20 cellular contexts compared by ENCODE assay signal in the genomic region with DNA sequence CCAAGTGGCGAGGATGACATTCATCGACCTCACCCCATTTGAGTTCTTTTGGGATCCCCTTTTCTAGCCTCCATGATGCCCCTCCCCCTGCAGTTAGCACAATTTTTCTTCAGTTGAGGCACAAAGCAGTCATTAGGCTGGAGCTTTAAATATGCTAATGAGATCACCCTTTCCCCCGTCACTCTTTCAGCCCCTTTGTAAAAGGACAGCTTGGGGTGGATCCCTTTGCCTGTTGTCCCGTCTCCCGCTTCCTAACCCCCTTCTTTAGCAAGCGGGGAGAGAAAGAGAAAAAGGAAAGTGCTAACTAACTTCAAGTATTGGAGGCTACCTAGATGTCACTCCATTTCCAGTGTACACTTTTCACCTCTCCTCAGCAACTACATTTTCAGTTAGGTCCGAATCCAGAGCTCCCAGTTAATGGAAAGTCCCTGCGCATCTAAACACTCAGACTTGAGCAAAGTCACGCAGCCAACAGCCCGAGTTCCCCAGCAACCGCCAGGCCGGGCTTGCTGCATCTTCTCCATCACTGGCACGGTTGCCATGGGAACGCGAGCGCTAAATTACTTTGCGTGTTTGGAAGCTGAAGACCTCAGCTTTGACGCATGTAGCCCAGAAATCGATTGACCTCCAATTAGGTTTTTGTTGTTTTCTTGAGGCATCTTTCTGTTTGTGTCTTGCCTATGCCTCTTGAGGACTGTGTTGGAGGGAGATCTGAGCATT.
DNase-seq lines count a peak whose midpoint lies in the region; ATAC-seq and TF ChIP-seq lines count a peak whose summit lies in the region.
"Had no signal": no experiment of that assay in that cellular context is flagged by ENCODE, and none has a peak within 500 bp of the region (broad histone marks: within the 10 kb centered on the region; RNA-seq: fewer than 3 reads in every experiment).

No MANE protein-coding gene starts in this region.

- ATAC-seq in activated CD8-positive, alpha-beta memory T cell treated with anti-CD3 and anti-CD28 coated beads, Interleukin-2, amount 10 ng/mL, durations not matched to agents 7 days and 5 days = no peak
- ATAC-seq: left colon had no signal

- no peak overlapping the region for H3K9ac ChIP-seq in smooth muscle cell (ENCODE audit: low read depth)

- H3K9me3 ChIP-seq in smooth muscle cell (replicated peaks; ENCODE audit: low read depth) (peaks cover 5% of the 10 kb centered on the region), PC-9 (ENCODE audit: insufficient read depth, low read depth) (no peaks in the 10 kb centered on the region)
- H3K9me3 ChIP-seq: neutrophil, right atrium auricular region had no signal

- H3K4me1 ChIP-seq in smooth muscle cell (ENCODE audit: low read depth) = no peaks in the 10 kb centered on the region
- no peaks in the 10 kb centered on the region for H3K4me1 ChIP-seq in PC-9 (replicated peaks; ENCODE audit: insufficient read depth)
- H3K4me1 ChIP-seq: right atrium auricular region had no signal

- H3K36me3 Mint-ChIP-seq in activated CD8-positive, alpha-beta memory T cell treated with anti-CD3 and anti-CD28 coated beads, Interleukin-2, amount 10 ng/mL, durations not matched to agents 7 days and 5 days = no peaks in the 10 kb centered on the region
- H3K36me3 Mint-ChIP-seq in chondrocyte (ENCODE audit: low read depth) (no peaks in the 10 kb centered on the region), HFFc6 (ENCODE audit: low read depth) (no peaks in the 10 kb centered on the region)

- H3K4me3 ChIP-seq in smooth muscle cell (no peak overlapping the region), PC-9 (no peak overlapping the region)
- H3K4me3 ChIP-seq: right atrium auricular region had no signal

- intact Hi-C loops in PC-9 (cut with micrococcal nuclease; ENCODE audit: unreplicated experiment) = no loop called here

- H3K9me3 Mint-ChIP-seq in activated CD8-positive, alpha-beta memory T cell treated with anti-CD3 and anti-CD28 coated beads, Interleukin-2, amount 10 ng/mL, durations not matched to agents 7 days and 5 days (ENCODE audit: low read depth) = no peaks in the 10 kb centered on the region
- no peaks in the 10 kb centered on the region for H3K9me3 Mint-ChIP-seq in chondrocyte (ENCODE audit: low read depth)
- H3K9me3 Mint-ChIP-seq in HFFc6 = no peaks in the 10 kb centered on the region

- no peaks in the 10 kb centered on the region for H3K79me2 ChIP-seq in smooth muscle cell (ENCODE audit: low read depth)
- H3K79me2 ChIP-seq in PC-9 (ENCODE audit: low read depth) = no peaks in the 10 kb centered on the region

- H3K36me3 ChIP-seq in smooth muscle cell (ENCODE audit: low read depth) (no peaks in the 10 kb centered on the region), PC-9 (ENCODE audit: low read depth) (no peaks in the 10 kb centered on the region)
- H3K36me3 ChIP-seq: neutrophil, right atrium auricular region had no signal

- H3K9me2 ChIP-seq in PC-9 (ENCODE audit: insufficient read depth) = no peaks in the 10 kb centered on the region

- POLR2A ChIA-PET in PC-9 (lab: Charles Lee; ENCODE audit: unreplicated experiment) = no interaction called here

- TF ChIP-seq CTCF in chondrocyte (IDR thresholded peaks at IDR 0.05) = no peak
- TF ChIP-seq CTCF in smooth muscle cell (IDR thresholded peaks at IDR 0.05; ENCODE audit: borderline replicate concordance, insufficient read depth, poor library complexity, severe bottlenecking) = no peak
- TF ChIP-seq CTCF in PC-9 (conservative IDR thresholded peaks at IDR 0.05) = no peak
- TF ChIP-seq CTCF in HFFc6 (IDR thresholded peaks at IDR 0.05) = no peak

- no peak overlapping the region for H3K27ac ChIP-seq in smooth muscle cell (ENCODE audit: low read depth)
- no peak overlapping the region for H3K27ac ChIP-seq in PC-9
- H3K27ac ChIP-seq: neutrophil, right atrium auricular region had no signal

- H3K27me3 Mint-ChIP-seq in activated CD8-positive, alpha-beta memory T cell treated with anti-CD3 and anti-CD28 coated beads, Interleukin-2, amount 10 ng/mL, durations not matched to agents 7 days and 5 days = peaks cover 33% of the 10 kb centered on the region
- H3K27me3 Mint-ChIP-seq in chondrocyte (ENCODE audit: low read depth) = no peaks in the 10 kb centered on the region
- peaks cover 19% of the 10 kb centered on the region for H3K27me3 Mint-ChIP-seq in HFFc6 (ENCODE audit: insufficient read depth)

- CTCF ChIA-PET in activated CD8-positive, alpha-beta memory T cell treated with anti-CD3 and anti-CD28 coated beads, Interleukin-2, amount 10 ng/mL, durations not matched to agents 7 days and 5 days (lab: Charles Lee) = interaction anchor here (1.2 to 1.4 kb wide), 2 partner anchors 37 to 72 kb away, joined by 3 read pairs; no protein-coding TSS in a partner anchor
- CTCF ChIA-PET in PC-9 (lab: Charles Lee) = no interaction called here

- peak; percentile 15 for DNase-seq in activated CD8-positive, alpha-beta memory T cell treated with anti-CD3 and anti-CD28 coated beads for 24 hours
- DNase-seq in activated CD8-positive, alpha-beta memory T cell treated with anti-CD3 and anti-CD28 coated beads, Interleukin-2, amount 10 ng/mL, durations not matched to agents 7 days and 5 days = no peak
- DNase-seq in chondrocyte (ENCODE audit: low spot score) (peak; percentile 47), iPS-NIHi11 (ENCODE audit: low spot score) (peak; percentile 9), ureter (ENCODE audit: low spot score) (peak; percentile 29), smooth muscle cell (lab: John Stamatoyannopoulos, UW; ENCODE audit: unreplicated experiment) (no peak), PC-9 (no peak), HFFc6 (no peak)
- DNase-seq: activated CD4-positive, alpha-beta T cell treated with anti-CD3 and anti-CD28 coated beads, Interleukin-2, amount 50 U/mL, for 4 hours; activated naive CD4-positive, alpha-beta T cell treated with Interleukin-2 at 50 U/mL for 16 hours; aorta; Calu3; left colon; midbrain; MM.1S; NCI-H146; NCI-H345; SW 1271 had no signal

- H3K4me3 Mint-ChIP-seq in activated CD8-positive, alpha-beta memory T cell treated with anti-CD3 and anti-CD28 coated beads, Interleukin-2, amount 10 ng/mL, durations not matched to agents 7 days and 5 days = no peak overlapping the region
- no peak overlapping the region for H3K4me3 Mint-ChIP-seq in chondrocyte (ENCODE audit: unreplicated experiment)
- no peak overlapping the region for H3K4me3 Mint-ChIP-seq in HFFc6

- H3K27ac Mint-ChIP-seq in activated CD8-positive, alpha-beta memory T cell treated with anti-CD3 and anti-CD28 coated beads, Interleukin-2, amount 10 ng/mL, durations not matched to agents 7 days and 5 days = no peak overlapping the region
- no peak overlapping the region for H3K27ac Mint-ChIP-seq in chondrocyte (ENCODE audit: unreplicated experiment)
- no peak overlapping the region for H3K27ac Mint-ChIP-seq in HFFc6

- no peak overlapping the region for H3K4me2 ChIP-seq in smooth muscle cell
- no peak overlapping the region for H3K4me2 ChIP-seq in PC-9

- BruUV-seq in PC-9 (replicated peaks; lab: Mats Ljungman, UMichigan) = no TSS peak

- no peaks in the 10 kb centered on the region for H3K27me3 ChIP-seq in smooth muscle cell (ENCODE audit: low read depth)
- peaks cover 75% of the 10 kb centered on the region for H3K27me3 ChIP-seq in PC-9 (ENCODE audit: insufficient read depth, low read depth)
- H3K27me3 ChIP-seq: neutrophil, right atrium auricular region had no signal

- no peak overlapping the region for H2AFZ ChIP-seq in smooth muscle cell (ENCODE audit: low read depth)
- no peak overlapping the region for H2AFZ ChIP-seq in PC-9

- H4K20me1 ChIP-seq in smooth muscle cell (ENCODE audit: low read depth) = no peaks in the 10 kb centered on the region
- no peaks in the 10 kb centered on the region for H4K20me1 ChIP-seq in PC-9 (ENCODE audit: insufficient read depth)

- H3K4me1 Mint-ChIP-seq in activated CD8-positive, alpha-beta memory T cell treated with anti-CD3 and anti-CD28 coated beads, Interleukin-2, amount 10 ng/mL, durations not matched to agents 7 days and 5 days = peaks cover 7% of the 10 kb centered on the region
- H3K4me1 Mint-ChIP-seq in chondrocyte (ENCODE audit: low read depth) (peaks cover 5% of the 10 kb centered on the region), HFFc6 (ENCODE audit: low read depth) (no peaks in the 10 kb centered on the region)

- no peaks in the 10 kb centered on the region for H3F3A ChIP-seq in smooth muscle cell (ENCODE audit: low read depth)
- H3F3A ChIP-seq in PC-9 (ENCODE audit: insufficient read depth, low read depth) = no peaks in the 10 kb centered on the region

- WGBS in smooth muscle cell (ENCODE audit: low lambda C conversion rate) = 76% methylated on average over 19 of the region's 19 CpGs

Comparison
In these comparisons a context has a peak if more than half of its experiments do, and no peak if none do; other contexts are left out.
1. DNase-seq: peak in activated CD8-positive, alpha-beta memory T cell treated with anti-CD3 and anti-CD28 coated beads for 24 hours (single experiment), chondrocyte (single experiment), iPS-NIHi11 (single experiment) and ureter (single experiment); none in activated CD8-positive, alpha-beta memory T cell treated with anti-CD3 and anti-CD28 coated beads, Interleukin-2, amount 10 ng/mL, durations not matched to agents 7 days and 5 days (single experiment), smooth muscle cell (single experiment), PC-9 (0 of 2) and HFFc6 (single experiment).